ENCODE assay signal across 31 cellular contexts in genomic region chr10:112148314-112148713, GRCh38.
"Had no signal": no experiment of that assay in that cellular context is flagged by ENCODE, and none has a peak within 500 bp of the region (broad histone marks: within the 10 kb centered on the region; RNA-seq: fewer than 3 reads in every experiment).

No MANE protein-coding gene starts in this region.

- H3K4me3 ChIP-seq: colonic mucosa, esophagus muscularis mucosa, gastrocnemius medialis, heart left ventricle had no signal

- ATAC-seq: activated CD4-positive, CD25-positive, alpha-beta regulatory T cell treated with anti-CD3 and anti-CD28 coated beads, Interleukin-2, amount 50 U/mL, for 24 hours; activated CD8-positive, alpha-beta T cell treated with anti-CD3 and anti-CD28 coated beads for 36 hours; activated T-cell treated with anti-CD3 and anti-CD28 coated beads, Interleukin-2, amount 50 U/mL, for 4 hours; activated T-helper 17 cell treated with anti-CD3 and anti-CD28 coated beads, Interleukin-2, amount 50 U/mL, for 72 hours; foreskin keratinocyte; gastrocnemius medialis; heart left ventricle; T-helper 17 cell had no signal

- H3K27me3 ChIP-seq: brain microvascular endothelial cell, colonic mucosa, esophagus muscularis mucosa, foreskin keratinocyte, gastrocnemius medialis, heart left ventricle had no signal

- FAIRE-seq: astrocyte had no signal

- DNase-seq: activated B cell treated with CpG ODN at 0.5 μM for 24 hours; activated CD4-positive, alpha-beta T cell treated with anti-CD3 and anti-CD28 coated beads for 48 hours; activated CD4-positive, alpha-beta T cell treated with anti-CD3 and anti-CD28 coated beads, Interleukin-2, amount 50 U/mL, for 1 hour; activated CD4-positive, alpha-beta T cell treated with anti-CD3 and anti-CD28 coated beads, Interleukin-2, amount 50 U/mL, for 48 hours; activated CD8-positive, alpha-beta memory T cell treated with anti-CD3 and anti-CD28 coated beads for 24 hours; activated CD8-positive, alpha-beta T cell treated with anti-CD3 and anti-CD28 coated beads for 36 hours; activated effector memory CD4-positive, alpha-beta T cell treated with Interleukin-2 at 50 U/mL for 16 hours; activated gamma-delta T cell treated with Interleukin-2 at 50 U/mL for 16 hours; activated naive CD4-positive, alpha-beta T cell treated with anti-CD3 and anti-CD28 coated beads, Interleukin-2, amount 50 U/mL, for 16 hours; activated naive CD4-positive, alpha-beta T cell treated with Interleukin-2 at 50 U/mL for 16 hours; activated T-cell treated with anti-CD3 and anti-CD28 coated beads, Interleukin-2, amount 50 U/mL, for 4 hours; amniotic stem cell; anterior cingulate cortex; brain microvascular endothelial cell; central memory CD4-positive, alpha-beta T cell; cerebellar nuclear complex; colonic mucosa; effector memory CD4-positive, alpha-beta T cell; endodermal cell; erythroblast; foreskin keratinocyte; gastrocnemius medialis; glutamatergic neuron; heart left ventricle; T-helper 17 cell; T1000; WERI-Rb-1 had no signal

- H3K27ac ChIP-seq: brain microvascular endothelial cell, colonic mucosa, esophagus muscularis mucosa, foreskin keratinocyte, gastrocnemius medialis, heart left ventricle, WERI-Rb-1 had no signal

- H3K36me3 ChIP-seq: brain microvascular endothelial cell, colonic mucosa, WERI-Rb-1 had no signal
